In the genomic region with DNA sequence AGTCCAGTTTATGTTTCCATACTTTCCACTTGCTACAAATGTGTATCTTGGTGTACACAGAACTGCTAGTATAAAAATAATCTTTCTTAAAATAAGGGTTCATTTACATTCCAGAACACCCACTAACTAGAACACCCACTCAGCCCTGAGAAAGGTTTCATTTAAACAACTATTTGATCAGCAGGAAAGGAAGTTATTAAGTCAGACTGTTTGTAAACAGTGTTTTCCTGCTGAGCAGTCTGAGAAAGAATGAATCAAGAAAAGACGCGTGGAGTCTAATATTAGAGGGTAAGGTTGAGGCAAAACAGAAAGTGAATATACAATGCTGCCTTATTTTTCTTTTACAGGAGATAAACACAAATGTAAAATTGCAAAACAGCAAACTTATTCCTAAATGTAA, we compare ENCODE assay signal across 1 cellular context.
TF ChIP-seq lines count a peak whose summit lies in the region.

No MANE protein-coding gene starts in this region.

TF ChIP-seq in GM12878, 131 proteins besides CTCF, POLR2A, EP300 and RAD21 (continued from another document):
- TF ChIP-seq, protein P1, sequence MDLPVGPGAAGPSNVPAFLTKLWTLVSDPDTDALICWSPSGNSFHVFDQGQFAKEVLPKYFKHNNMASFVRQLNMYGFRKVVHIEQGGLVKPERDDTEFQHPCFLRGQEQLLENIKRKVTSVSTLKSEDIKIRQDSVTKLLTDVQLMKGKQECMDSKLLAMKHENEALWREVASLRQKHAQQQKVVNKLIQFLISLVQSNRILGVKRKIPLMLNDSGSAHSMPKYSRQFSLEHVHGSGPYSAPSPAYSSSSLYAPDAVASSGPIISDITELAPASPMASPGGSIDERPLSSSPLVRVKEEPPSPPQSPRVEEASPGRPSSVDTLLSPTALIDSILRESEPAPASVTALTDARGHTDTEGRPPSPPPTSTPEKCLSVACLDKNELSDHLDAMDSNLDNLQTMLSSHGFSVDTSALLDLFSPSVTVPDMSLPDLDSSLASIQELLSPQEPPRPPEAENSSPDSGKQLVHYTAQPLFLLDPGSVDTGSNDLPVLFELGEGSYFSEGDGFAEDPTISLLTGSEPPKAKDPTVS (IDR thresholded peaks at IDR 0.05; ENCODE audit: low read depth, low read length) = no peak
TF ChIP-seq in GM12878: peak in this region for 2.
